Comparison of ENCODE assay signal across 8 cellular contexts in genomic region chr15:90870354-90871096, GRCh38. TPM values are rescaled to one million over a fixed set of nuclear protein-coding genes. Genes with fewer than 3 reads are reported as not detected.
A peak's percentile ranks its signal among the peaks of the same experiment; 100 is the strongest.
DNase-seq lines count a peak whose midpoint lies in the region; ATAC-seq and TF ChIP-seq lines count a peak whose summit lies in the region.

No MANE protein-coding gene starts in this region.

- H3K27me3 ChIP-seq in cardiac muscle cell (no peaks in the 10 kb centered on the region), right atrium auricular region (no peaks in the 10 kb centered on the region), skeletal muscle tissue (ENCODE audit: control insufficient read depth in 3 of 3, insufficient read depth in 3 of 3, low read length in 3 of 3) (no peaks in the 10 kb centered on the region)

- no peaks in the 10 kb centered on the region for H3K27me3 Mint-ChIP-seq in activated T-helper 1 cell treated with anti-CD3 and anti-CD28 coated beads, Interleukin-12 subunit alpha, Interleukin-12 subunit beta, Interleukin-2, Interleukin-4 antibody, amounts not matched to agents 30 ng/mL and 10 ng/mL and 1 ng/mL, durations not matched to agents 14 hours and 24 hours and 36 hours (ENCODE audit: insufficient read depth)

- H3K9me3 ChIP-seq in cardiac muscle cell (ENCODE audit: low read depth) (no peaks in the 10 kb centered on the region), right atrium auricular region (no peaks in the 10 kb centered on the region), skeletal muscle tissue (ENCODE audit: control insufficient read depth in 3 of 3, low read length in 3 of 3) (no peaks in the 10 kb centered on the region)

- peaks cover 51% of the 10 kb centered on the region for H3K36me3 Mint-ChIP-seq in activated T-helper 1 cell treated with anti-CD3 and anti-CD28 coated beads, Interleukin-12 subunit alpha, Interleukin-12 subunit beta, Interleukin-2, Interleukin-4 antibody, amounts not matched to agents 30 ng/mL and 10 ng/mL and 1 ng/mL, durations not matched to agents 14 hours and 24 hours and 36 hours (ENCODE audit: low read depth)

- peaks cover 67% of the 10 kb centered on the region for H3K4me1 Mint-ChIP-seq in activated T-helper 1 cell treated with anti-CD3 and anti-CD28 coated beads, Interleukin-12 subunit alpha, Interleukin-12 subunit beta, Interleukin-2, Interleukin-4 antibody, amounts not matched to agents 30 ng/mL and 10 ng/mL and 1 ng/mL, durations not matched to agents 14 hours and 24 hours and 36 hours (ENCODE audit: low read depth)

- H3K27ac ChIP-seq in cardiac muscle cell (peak overlapping the region; percentile 99), right atrium auricular region (peak overlapping the region; percentile 95 to 98), skeletal muscle tissue (ENCODE audit: low read depth, low read length) (peak overlapping the region; percentile 90)

- peak in 1 of 2 donors; percentile 31 for DNase-seq in cardiac muscle cell (ENCODE audit: low read depth in 1 of 2, low spot score in 1 of 2)
- DNase-seq in cardiac septum (ENCODE audit: low spot score) = no peak
- no peak for DNase-seq in activated T-helper 1 cell treated with anti-CD3 and anti-CD28 coated beads, Interleukin-12 subunit alpha, Interleukin-12 subunit beta, Interleukin-2, Interleukin-4 antibody, amounts not matched to agents 30 ng/mL and 10 ng/mL and 1 ng/mL, durations not matched to agents 14 hours and 24 hours and 36 hours (ENCODE audit: low spot score)
- DNase-seq in right atrium auricular region (ENCODE audit: low spot score) = no peak
- DNase-seq in dedifferentiated amniotic fluid mesenchymal stem cell (ENCODE audit: extremely low spot score) = no peak
- DNase-seq in effector CD8-positive, alpha-beta T cell (lab: John Stamatoyannopoulos, UW) = no peak

- H3K36me3 ChIP-seq in cardiac muscle cell (no peaks in the 10 kb centered on the region), right atrium auricular region (peaks cover 4% of the 10 kb centered on the region), skeletal muscle tissue (ENCODE audit: control insufficient read depth in 3 of 3, insufficient read depth in 3 of 3, low read length in 3 of 3) (peaks cover 0 to under 1% (median 0%) of the 10 kb centered on the region in 3 donors)

- H3K9ac ChIP-seq in skeletal muscle tissue (ENCODE audit: low read depth in 1 of 3, low read length in 3 of 3) = peak overlapping the region; percentile 93 to 96 (median 94)

- H3K4me1 ChIP-seq in cardiac muscle cell (ENCODE audit: low read depth) (peaks cover 41% of the 10 kb centered on the region), right atrium auricular region (peaks cover 0 to 54% of the 10 kb centered on the region in 2 donors), skeletal muscle tissue (ENCODE audit: control insufficient read depth in 3 of 3, insufficient read depth in 3 of 3, low read length in 3 of 3) (peaks cover 37 to 49% (median 46%) of the 10 kb centered on the region in 3 donors)

- peak overlapping the region; percentile 94 for H3K4me3 Mint-ChIP-seq in activated T-helper 1 cell treated with anti-CD3 and anti-CD28 coated beads, Interleukin-12 subunit alpha, Interleukin-12 subunit beta, Interleukin-2, Interleukin-4 antibody, amounts not matched to agents 30 ng/mL and 10 ng/mL and 1 ng/mL, durations not matched to agents 14 hours and 24 hours and 36 hours

- TF ChIP-seq CTCF in cardiac muscle cell (IDR thresholded peaks at IDR 0.05; ENCODE audit: low read depth, low read length) = no peak
- no peak for TF ChIP-seq CTCF in right atrium auricular region (IDR thresholded peaks at IDR 0.05)

- H3K27ac Mint-ChIP-seq in activated T-helper 1 cell treated with anti-CD3 and anti-CD28 coated beads, Interleukin-12 subunit alpha, Interleukin-12 subunit beta, Interleukin-2, Interleukin-4 antibody, amounts not matched to agents 30 ng/mL and 10 ng/mL and 1 ng/mL, durations not matched to agents 14 hours and 24 hours and 36 hours = peak overlapping the region; percentile 95

- H3K9me3 Mint-ChIP-seq in activated T-helper 1 cell treated with anti-CD3 and anti-CD28 coated beads, Interleukin-12 subunit alpha, Interleukin-12 subunit beta, Interleukin-2, Interleukin-4 antibody, amounts not matched to agents 30 ng/mL and 10 ng/mL and 1 ng/mL, durations not matched to agents 14 hours and 24 hours and 36 hours = no peaks in the 10 kb centered on the region

- ATAC-seq in GM18868 (IDR thresholded peaks at IDR 0.05; ENCODE audit: unreplicated experiment) = no peak

- H3K4me3 ChIP-seq in cardiac muscle cell (peak overlapping the region; percentile 69), right atrium auricular region (peak overlapping the region; percentile 73 to 80), skeletal muscle tissue (ENCODE audit: low read length in 3 of 3) (peak overlapping the region; percentile 81 to 93 (median 85))

- intact Hi-C loops in cardiac septum (cut with DNase I) = loop anchor here (1.0 to 5.0 kb wide), 2 partner anchors 14 to 153 kb away; partner anchors contain the start of genes BLM and FES
- intact Hi-C loops in activated T-helper 1 cell treated with anti-CD3 and anti-CD28 coated beads, Interleukin-12 subunit alpha, Interleukin-12 subunit beta, Interleukin-2, Interleukin-4 antibody, amounts not matched to agents 30 ng/mL and 10 ng/mL and 1 ng/mL, durations not matched to agents 14 hours and 24 hours and 36 hours (cut with micrococcal nuclease) = no loop called here

RNA-seq across cellular contexts. Expression of gene FURIN, which starts 2.1 kb away (rescaled TPM):
- total RNA-seq in cardiac muscle cell = 66.3 and 79.6 TPM in 2 replicates
- 57.7 and 69.3 TPM in 2 replicates for polyA plus RNA-seq in cardiac muscle cell
- total RNA-seq in cardiac septum = 43.9 TPM
- total RNA-seq in activated T-helper 1 cell treated with anti-CD3 and anti-CD28 coated beads, Interleukin-12 subunit alpha, Interleukin-12 subunit beta, Interleukin-2, Interleukin-4 antibody, amounts not matched to agents 30 ng/mL and 10 ng/mL and 1 ng/mL, durations not matched to agents 14 hours and 24 hours and 36 hours = 530 and 545 TPM in 2 replicates
- 10 to 100 TPM; 57.1 to 82.8 TPM for total RNA-seq in right atrium auricular region
- total RNA-seq in skeletal muscle tissue = 12.0 TPM

RNA-seq across cellular contexts. Expression of gene FES, which starts 13.8 kb away (rescaled TPM):
- total RNA-seq in cardiac muscle cell (13.3 and 19.8 TPM in 2 replicates), cardiac septum (16.2 TPM), right atrium auricular region (10 to 100 TPM in 1 of 2 donors, 1 to 10 TPM in 1; 9.3 to 14.9 TPM), skeletal muscle tissue (19.8 TPM)
- polyA plus RNA-seq in cardiac muscle cell = 5.4 and 12.7 TPM in 2 replicates
- 45.4 and 57.1 TPM in 2 replicates for total RNA-seq in activated T-helper 1 cell treated with anti-CD3 and anti-CD28 coated beads, Interleukin-12 subunit alpha, Interleukin-12 subunit beta, Interleukin-2, Interleukin-4 antibody, amounts not matched to agents 30 ng/mL and 10 ng/mL and 1 ng/mL, durations not matched to agents 14 hours and 24 hours and 36 hours

RNA-seq across cellular contexts. Expression of gene MAN2A2, which starts 32.6 kb away (rescaled TPM):
- total RNA-seq in cardiac muscle cell (31.9 and 53.0 TPM in 2 replicates), cardiac septum (73.3 TPM), right atrium auricular region (10 to 100 TPM; 41.7 to 42.3 TPM), skeletal muscle tissue (14.1 TPM)
- polyA plus RNA-seq in cardiac muscle cell = 54.3 and 66.3 TPM in 2 replicates
- total RNA-seq in activated T-helper 1 cell treated with anti-CD3 and anti-CD28 coated beads, Interleukin-12 subunit alpha, Interleukin-12 subunit beta, Interleukin-2, Interleukin-4 antibody, amounts not matched to agents 30 ng/mL and 10 ng/mL and 1 ng/mL, durations not matched to agents 14 hours and 24 hours and 36 hours = 228 and 239 TPM in 2 replicates
